ENCODE assay signal across 17 cellular contexts in genomic region chr19:5799247-5800241, GRCh38. TPM values are rescaled to one million over a fixed set of nuclear protein-coding genes. Genes with fewer than 3 reads are reported as not detected.
DNase-seq lines count a peak whose midpoint lies in the region; ATAC-seq and TF ChIP-seq lines count a peak whose summit lies in the region.
"Had no signal": no experiment of that assay in that cellular context is flagged by ENCODE, and none has a peak within 500 bp of the region (broad histone marks: within the 10 kb centered on the region; RNA-seq: fewer than 3 reads in every experiment).

No MANE protein-coding gene starts in this region.

- no peaks in the 10 kb centered on the region for H3K9me3 ChIP-seq in Caco-2
- H3K9me3 ChIP-seq in body of pancreas, result no peaks in the 10 kb centered on the region
- no peaks in the 10 kb centered on the region for H3K9me3 ChIP-seq in right lobe of liver
- H3K9me3 ChIP-seq: neutrophil had no signal

- no peaks in the 10 kb centered on the region for H3K4me1 Mint-ChIP-seq in Caco-2 (ENCODE audit: low read depth, unreplicated experiment)
- H3K4me1 Mint-ChIP-seq in osteocyte (ENCODE audit: unreplicated experiment), result peaks cover 3% of the 10 kb centered on the region
- peaks cover 19% of the 10 kb centered on the region for H3K4me1 Mint-ChIP-seq in activated CD8-positive, alpha-beta memory T cell treated with anti-CD3 and anti-CD28 coated beads, Interleukin-2, amount 10 ng/mL, durations not matched to agents 7 days and 5 days

- BruUV-seq in Caco-2 (replicated peaks; lab: Mats Ljungman, UMichigan), result no TSS peak

- H3K9me3 Mint-ChIP-seq in Caco-2 (ENCODE audit: unreplicated experiment) (no peaks in the 10 kb centered on the region), osteocyte (ENCODE audit: unreplicated experiment) (no peaks in the 10 kb centered on the region)
- H3K9me3 Mint-ChIP-seq in activated CD8-positive, alpha-beta memory T cell treated with anti-CD3 and anti-CD28 coated beads, Interleukin-2, amount 10 ng/mL, durations not matched to agents 7 days and 5 days (ENCODE audit: low read depth), result no peaks in the 10 kb centered on the region

- POLR2A ChIA-PET in Caco-2 (lab: Charles Lee), result no interaction called here

- H3K36me3 Mint-ChIP-seq in Caco-2 (ENCODE audit: insufficient read depth, unreplicated experiment) (no peaks in the 10 kb centered on the region), osteocyte (ENCODE audit: unreplicated experiment) (no peaks in the 10 kb centered on the region)
- no peaks in the 10 kb centered on the region for H3K36me3 Mint-ChIP-seq in activated CD8-positive, alpha-beta memory T cell treated with anti-CD3 and anti-CD28 coated beads, Interleukin-2, amount 10 ng/mL, durations not matched to agents 7 days and 5 days

- no peak overlapping the region for H3K4me3 ChIP-seq in Caco-2 (ENCODE audit: low read depth, low read length)
- H3K4me3 ChIP-seq in body of pancreas, result no peak overlapping the region
- H3K4me3 ChIP-seq in right lobe of liver, result no peak overlapping the region

- H3K4me1 ChIP-seq in Caco-2 (0 out of 2 replicates have a peak, but pooled peaks cover 3% of the 10 kb centered on the region), body of pancreas (peaks cover 57% of the 10 kb centered on the region), right lobe of liver (peaks cover 0 to 49% (median 21%) of the 10 kb centered on the region in 4 donors)

- ATAC-seq in body of pancreas, result peak; percentile 64
- ATAC-seq in right lobe of liver, result peak; percentile 1 to 35 (median 19)
- ATAC-seq in HG03571 (IDR thresholded peaks at IDR 0.05; ENCODE audit: unreplicated experiment), result no peak
- ATAC-seq in activated CD8-positive, alpha-beta memory T cell treated with anti-CD3 and anti-CD28 coated beads, Interleukin-2, amount 10 ng/mL, durations not matched to agents 7 days and 5 days, result no peak

- TF ChIP-seq POLR2A in body of pancreas (IDR thresholded peaks at IDR 0.05) (no peak), right lobe of liver (IDR thresholded peaks at IDR 0.05) (no peak)

- H3K4me3 Mint-ChIP-seq in Caco-2 (ENCODE audit: unreplicated experiment) (no peak overlapping the region), osteocyte (ENCODE audit: unreplicated experiment) (no peak overlapping the region)
- H3K4me3 Mint-ChIP-seq in activated CD8-positive, alpha-beta memory T cell treated with anti-CD3 and anti-CD28 coated beads, Interleukin-2, amount 10 ng/mL, durations not matched to agents 7 days and 5 days, result no peak overlapping the region

- no peaks in the 10 kb centered on the region for H3K36me3 ChIP-seq in Caco-2 (ENCODE audit: control insufficient read depth, insufficient read depth, low read length)
- no peaks in the 10 kb centered on the region for H3K36me3 ChIP-seq in body of pancreas (replicated peaks in 1 of 2; ENCODE audit: insufficient read depth in 1 of 2, low read depth in 2 of 2)
- H3K36me3 ChIP-seq in right lobe of liver, result no peaks in the 10 kb centered on the region
- H3K36me3 ChIP-seq: neutrophil had no signal

- H3K27ac Mint-ChIP-seq in Caco-2 (ENCODE audit: unreplicated experiment) (peak overlapping the region; percentile 71), osteocyte (ENCODE audit: unreplicated experiment) (no peak overlapping the region)
- no peak overlapping the region for H3K27ac Mint-ChIP-seq in activated CD8-positive, alpha-beta memory T cell treated with anti-CD3 and anti-CD28 coated beads, Interleukin-2, amount 10 ng/mL, durations not matched to agents 7 days and 5 days

- H3K27me3 Mint-ChIP-seq in Caco-2 (ENCODE audit: insufficient read depth, unreplicated experiment) (no peaks in the 10 kb centered on the region), osteocyte (ENCODE audit: unreplicated experiment) (peaks cover 14% of the 10 kb centered on the region)
- peaks cover 26% of the 10 kb centered on the region for H3K27me3 Mint-ChIP-seq in activated CD8-positive, alpha-beta memory T cell treated with anti-CD3 and anti-CD28 coated beads, Interleukin-2, amount 10 ng/mL, durations not matched to agents 7 days and 5 days

- no peak for DNase-seq in Caco-2
- DNase-seq in NCI-H1105 treated with DMSO at 0.1 percent for 48 hours (lab: John Stamatoyannopoulos, UW), result peak; percentile 51
- peak; percentile 78 to 88 (median 84) for DNase-seq in body of pancreas
- DNase-seq in right lobe of liver, result peak; percentile 65 to 80 (median 79)
- no peak for DNase-seq in osteocyte (ENCODE audit: extremely low spot score, unreplicated experiment)
- no peak for DNase-seq in activated CD8-positive, alpha-beta memory T cell treated with anti-CD3 and anti-CD28 coated beads, Interleukin-2, amount 10 ng/mL, durations not matched to agents 7 days and 5 days
- DNase-seq in mucosa of gallbladder (ENCODE audit: low spot score), result no peak
- DNase-seq: activated gamma-delta T cell, dermis blood vessel endothelial cell, GOT3, NCI-H2081 treated with DMSO at 0.1 percent for 48 hours, SIG-M5, substantia nigra had no signal

- WGBS in body of pancreas, 2 donors, result 25 to 36% methylated on average over 22 to 37 of the region's 37 CpGs
- WGBS in right lobe of liver (ENCODE audit: insufficient coverage, low coverage, low lambda C conversion rate, missing lambda C conversion rate), result 11% methylated on average over 14 of the region's 37 CpGs

- H3K27me3 ChIP-seq in Caco-2 (replicated peaks; ENCODE audit: control insufficient read depth, insufficient read depth, low read length), result no peaks in the 10 kb centered on the region
- H3K27me3 ChIP-seq in body of pancreas, result no peaks in the 10 kb centered on the region
- H3K27me3 ChIP-seq in right lobe of liver, result no peaks in the 10 kb centered on the region

- intact Hi-C loops in Caco-2 (cut with micrococcal nuclease; ENCODE audit: unreplicated experiment), result no loop called here
- intact Hi-C loops in body of pancreas (cut with DNase I), result no loop called here
- intact Hi-C loops in right lobe of liver (cut with DNase I), result loop anchor here in 1 of 2 donors (10.0 kb wide), 1 partner anchor 165 kb away; no protein-coding TSS in a partner anchor

- CTCF ChIA-PET in Caco-2 (lab: Charles Lee), result interaction anchor here (0.6 kb wide), 1 partner anchor 76 kb away, joined by 3 read pairs; no protein-coding TSS in a partner anchor
- CTCF ChIA-PET in activated CD8-positive, alpha-beta memory T cell treated with anti-CD3 and anti-CD28 coated beads, Interleukin-2, amount 10 ng/mL, durations not matched to agents 7 days and 5 days (lab: Charles Lee), result interaction anchor here (1.1 kb wide), 2 partner anchors 9 to 113 kb away, joined by 3 to 4 read pairs; partner anchors contain the start of gene DUS3L

- TF ChIP-seq CTCF in Caco-2 (IDR thresholded peaks at IDR 0.05; ENCODE audit: insufficient read depth in 1 of 2, low read depth in 1 of 2, low read length in 1 of 2, severe bottlenecking in 1 of 2, unreplicated experiment in 1 of 2) (no peak), body of pancreas (IDR thresholded peaks at IDR 0.05) (no peak), right lobe of liver (IDR thresholded peaks at IDR 0.05) (no peak), osteocyte (IDR thresholded peaks at IDR 0.05) (no peak)

- H3K27ac ChIP-seq in body of pancreas (peak overlapping the region; percentile 58 to 78 (median 72)), right lobe of liver (peak overlapping the region; percentile 20 to 67 (median 45))
- H3K27ac ChIP-seq: neutrophil had no signal

RNA-seq across cellular contexts. Expression of gene NRTN, which starts 5.3 kb away (rescaled TPM):
- total RNA-seq in Caco-2 (2022) (2.6 and 3.9 TPM in 2 replicates), body of pancreas (10 to 100 TPM; 24.1 to 70.9 TPM), right lobe of liver (10 to 100 TPM in 3 of 6 experiments, 1 to 10 TPM in 3; 4.7 to 11.6 (median 9.8) TPM), osteocyte (0.40 TPM in 1 of 2 replicates, not detected in the other), mucosa of gallbladder (6.2 TPM)
- not detected for total RNA-seq in activated CD8-positive, alpha-beta memory T cell treated with anti-CD3 and anti-CD28 coated beads, Interleukin-2, amount 10 ng/mL, durations not matched to agents 7 days and 5 days
- total RNA-seq: LHCN-M2 had no signal

RNA-seq across cellular contexts. Expression of gene DUS3L, which starts 8.6 kb away (rescaled TPM):
- total RNA-seq in Caco-2 (2022) (73.3 and 75.4 TPM in 2 replicates), body of pancreas (10 to 100 TPM; 28.0 to 39.6 TPM), right lobe of liver (10 to 100 TPM; 14.7 to 28.6 (median 20.5) TPM), osteocyte (29.0 and 30.9 TPM in 2 replicates), mucosa of gallbladder (37.2 TPM)
- 10 to 100 TPM; 53.0 to 64.0 TPM for total RNA-seq in activated CD8-positive, alpha-beta memory T cell treated with anti-CD3 and anti-CD28 coated beads, Interleukin-2, amount 10 ng/mL, durations not matched to agents 7 days and 5 days

RNA-seq across cellular contexts. Expression of gene PRR22, which starts 15.0 kb away (rescaled TPM):
- total RNA-seq in Caco-2 (2022), result 7.1 TPM in 2 replicates
- 1 to 10 TPM; 2.3 TPM for total RNA-seq in body of pancreas
- 1 to 10 TPM; 1.7 to 3.3 (median 2.1) TPM for total RNA-seq in right lobe of liver
- total RNA-seq in osteocyte, result 2.0 and 3.1 TPM in 2 replicates
- 1 to 10 TPM; 2.1 to 6.0 TPM for total RNA-seq in activated CD8-positive, alpha-beta memory T cell treated with anti-CD3 and anti-CD28 coated beads, Interleukin-2, amount 10 ng/mL, durations not matched to agents 7 days and 5 days
- 4.1 TPM for total RNA-seq in mucosa of gallbladder

RNA-seq across cellular contexts. Expression of gene FUT6, which starts 40.0 kb away (rescaled TPM):
- not detected in 2 replicates for total RNA-seq in Caco-2 (2022)
- total RNA-seq in body of pancreas, result 10 to 100 TPM in 1 of 2 donors, 1 to 10 TPM in 1; 3.6 to 12.2 TPM
- total RNA-seq in right lobe of liver, result 10 to 100 TPM in 2 of 6 experiments, 1 to 10 TPM in 4; 2.3 to 28.1 (median 9.7) TPM
- total RNA-seq in osteocyte, result not detected in 2 replicates
- total RNA-seq in activated CD8-positive, alpha-beta memory T cell treated with anti-CD3 and anti-CD28 coated beads, Interleukin-2, amount 10 ng/mL, durations not matched to agents 7 days and 5 days, result not detected
- 81.2 TPM for total RNA-seq in mucosa of gallbladder
- total RNA-seq: activated CD8-positive, alpha-beta memory T cell treated with anti-CD3 and anti-CD28 coated beads for 36 hours; dermis blood vessel endothelial cell; LHCN-M2 had no signal

RNA-seq across cellular contexts. Expression of gene FUT3, which starts 51.7 kb away (rescaled TPM):
- total RNA-seq in Caco-2 (2022) (0.26 and 0.34 TPM in 2 replicates), body of pancreas (1 to 10 TPM; 5.7 to 9.2 TPM), right lobe of liver (1 to 10 TPM in 1 of 6 experiments, under 1 TPM in 5; 0.19 to 1.4 (median 0.33) TPM), osteocyte (not detected in 2 replicates), mucosa of gallbladder (127 TPM)
- total RNA-seq in activated CD8-positive, alpha-beta memory T cell treated with anti-CD3 and anti-CD28 coated beads, Interleukin-2, amount 10 ng/mL, durations not matched to agents 7 days and 5 days, result not detected
- total RNA-seq: activated CD8-positive, alpha-beta memory T cell treated with anti-CD3 and anti-CD28 coated beads for 36 hours; dermis blood vessel endothelial cell; LHCN-M2 had no signal

Comparison
In these comparisons a context has a peak if more than half of its experiments do, and no peak if none do; other contexts are left out.
1. DNase-seq: peak in NCI-H1105 treated with DMSO at 0.1 percent for 48 hours (single experiment), body of pancreas (4 of 4) and right lobe of liver (3 of 3); none in Caco-2 (0 of 2), osteocyte (single experiment), activated CD8-positive, alpha-beta memory T cell treated with anti-CD3 and anti-CD28 coated beads, Interleukin-2, amount 10 ng/mL, durations not matched to agents 7 days and 5 days (single experiment) and mucosa of gallbladder (single experiment).
2. ATAC-seq: peak in body of pancreas (single experiment) and right lobe of liver (4 of 4); none in HG03571 (single experiment) and activated CD8-positive, alpha-beta memory T cell treated with anti-CD3 and anti-CD28 coated beads, Interleukin-2, amount 10 ng/mL, durations not matched to agents 7 days and 5 days (single experiment).